Comparison of ENCODE assay signal across 1 cellular context in genomic region chr2:64400733-64401500, GRCh38.
A peak's percentile ranks its signal among the peaks of the same experiment; 100 is the strongest.
TF ChIP-seq lines count a peak whose summit lies in the region.

No MANE protein-coding gene starts in this region.

TF ChIP-seq in GM12878, 131 proteins besides CTCF, POLR2A, EP300 and RAD21 (continued from another document):
- TF ChIP-seq RELB (IDR thresholded peaks at IDR 0.05; ENCODE audit: low read depth): no peak
- TF ChIP-seq USF2 (IDR thresholded peaks at IDR 0.05; ENCODE audit: borderline replicate concordance, low read depth, low read length): no peak
- TF ChIP-seq MTA3 (IDR thresholded peaks at IDR 0.05; ENCODE audit: borderline replicate concordance, low read length): no peak
- no peak for TF ChIP-seq ZNF274 (IDR thresholded peaks at IDR 0.05; ENCODE audit: insufficient read depth, insufficient read length)
- TF ChIP-seq IRF4 (IDR thresholded peaks at IDR 0.05; ENCODE audit: low read depth, low read length): 0 out of 2 replicates have a peak, but pooled peaks have one; percentile 14
- no peak for TF ChIP-seq ZBTB40 (IDR thresholded peaks at IDR 0.05; ENCODE audit: borderline replicate concordance)
- TF ChIP-seq JUNB (IDR thresholded peaks at IDR 0.05): 0 out of 2 replicates have a peak, but pooled peaks have one; percentile 15
